ENCODE assay signal across 8 cellular contexts in the genomic region with DNA sequence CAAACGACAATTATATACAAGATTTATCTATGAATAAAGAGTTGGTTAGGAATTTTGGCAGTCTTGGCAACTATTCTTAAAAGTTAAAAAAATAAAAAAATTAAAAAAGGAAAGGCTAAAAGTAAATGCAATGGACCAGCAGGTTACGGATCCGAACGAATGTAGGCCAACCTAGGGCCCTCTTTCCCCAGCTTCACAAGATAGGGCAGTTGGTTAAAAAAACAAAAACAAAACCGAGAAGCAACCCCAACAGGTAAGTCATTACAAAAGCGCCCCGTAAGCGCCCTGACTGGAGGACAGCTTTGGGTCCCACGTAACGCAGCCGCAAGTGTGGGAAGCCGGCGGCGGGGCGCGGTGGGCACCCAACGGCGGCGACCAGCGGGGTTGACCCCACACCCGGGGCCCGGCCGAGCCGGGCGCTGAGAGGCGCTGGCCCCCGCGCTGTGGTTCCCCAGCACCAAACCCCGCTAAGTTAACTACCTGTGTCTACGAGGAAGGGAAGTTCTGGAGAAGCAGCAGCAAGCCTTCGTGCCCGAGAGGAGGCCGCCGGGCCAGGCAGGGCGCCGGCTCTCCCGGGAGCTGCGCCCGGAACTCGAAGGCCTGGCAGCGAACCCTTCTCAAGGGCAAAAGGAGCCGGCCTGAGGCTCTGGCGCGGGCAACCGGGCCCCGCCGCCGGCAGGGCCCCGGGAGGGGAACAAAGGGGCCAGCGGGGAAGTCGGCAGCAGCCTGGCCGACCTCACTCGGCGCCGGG. TPM values are rescaled to one million over a fixed set of nuclear protein-coding genes. Genes with fewer than 3 reads are reported as not detected.
DNase-seq lines count a peak whose midpoint lies in the region; ATAC-seq, FAIRE-seq and TF ChIP-seq lines count a peak whose summit lies in the region.

No MANE protein-coding gene starts in this region.

- peaks cover 29% of the 10 kb centered on the region for H3K36me3 ChIP-seq in Karpas-422 (ENCODE audit: insufficient read depth, low read length)

- H3K79me2 ChIP-seq in Karpas-422 (ENCODE audit: low read length): peaks cover 56% of the 10 kb centered on the region

- H3K4me3 ChIP-seq in Karpas-422 (ENCODE audit: low read length): peak overlapping the region; percentile 78

- no peaks in the 10 kb centered on the region for H3K27me3 ChIP-seq in Karpas-422 (ENCODE audit: low read length)

- peak; percentile 33 for DNase-seq in G401 (ENCODE audit: low spot score)
- DNase-seq in Karpas-422: peak; percentile 83
- DNase-seq in activated CD4-positive, alpha-beta T cell treated with anti-CD3 and anti-CD28 coated beads, Interleukin-2, amount 50 U/mL, for 4 hours: peak; percentile 25 to 28
- DNase-seq in effector CD4-positive, alpha-beta T cell: peak; percentile 36
- DNase-seq in midbrain (lab: John Stamatoyannopoulos, UW): peak; percentile 65
- peak; percentile 32 for DNase-seq in stimulated activated CD8-positive, alpha-beta memory T cell treated with anti-CD3 and anti-CD28 coated beads, Interleukin-7, amount 100 ng/mL, for 24 hours (ENCODE audit: low read depth)
- no peak for DNase-seq in D721Med (ENCODE audit: insufficient read length, low spot score)

- no peak for FAIRE-seq in D721Med (lab: Jason Lieb, UNC)

- peak overlapping the region; percentile 49; the same call in 1 of the 2 replicates for H2AFZ ChIP-seq in Karpas-422 (ENCODE audit: low read length)

- in situ Hi-C loops in G401 (cut with HindIII; ENCODE audit: low sequenced_read_pairs): no loop called here

- H3K4me2 ChIP-seq in Karpas-422 (ENCODE audit: low read depth, low read length, poor library complexity, severe bottlenecking): peak overlapping the region; percentile 92

- H3K9me2 ChIP-seq in Karpas-422 (replicated peaks; ENCODE audit: insufficient read depth, low read length): no peaks in the 10 kb centered on the region

- TF ChIP-seq CTCF in D721Med (IDR thresholded peaks at IDR 0.05; ENCODE audit: insufficient read depth, missing control alignments): no peak

- peak; percentile 13 for ATAC-seq in GM21619 (IDR thresholded peaks at IDR 0.05; ENCODE audit: unreplicated experiment)

- H3K9ac ChIP-seq in Karpas-422 (ENCODE audit: low read length): peak overlapping the region; percentile 95

- H3K4me1 ChIP-seq in Karpas-422 (ENCODE audit: low read length): peaks cover 31% of the 10 kb centered on the region

- peak overlapping the region; percentile 89 for H3K27ac ChIP-seq in Karpas-422 (ENCODE audit: low read length)

- no peaks in the 10 kb centered on the region for H3K9me3 ChIP-seq in Karpas-422 (ENCODE audit: low read length)

- H4K20me1 ChIP-seq in Karpas-422 (ENCODE audit: insufficient read depth, low read depth, low read length): peaks cover 18% of the 10 kb centered on the region; the same call in 1 of the 2 replicates

RNA-seq across cellular contexts. Expression of a gene that starts 0.9 kb away (rescaled TPM):
- 52.1 and 77.8 TPM in 2 replicates for total RNA-seq in G401 (2014; rRNA removed; shearing (Covaris generic))
- 314 and 317 TPM in 2 replicates for total RNA-seq in Karpas-422 (2014; rRNA removed; shearing (Covaris generic); ENCODE audit: low replicate concordance)
